In the genomic region with DNA sequence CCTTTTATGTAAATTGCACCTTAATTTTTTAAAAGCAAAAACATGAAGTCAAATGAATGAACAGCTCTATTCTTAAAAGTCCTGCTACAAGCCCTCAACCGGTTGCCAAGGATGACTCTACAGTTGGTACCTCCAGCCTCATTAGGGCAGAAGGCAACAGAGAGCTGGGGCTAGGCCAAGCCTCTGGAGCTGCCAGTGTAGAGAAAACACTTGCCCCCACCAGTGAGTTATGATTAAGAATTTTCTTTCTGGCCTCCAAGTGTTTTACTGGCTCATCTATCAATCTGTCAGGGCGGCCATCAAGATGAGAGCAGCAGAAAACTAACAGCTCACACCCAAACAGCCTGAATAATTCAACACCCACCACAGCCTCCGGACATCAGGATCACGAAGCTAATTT, we compare ENCODE assay signal across 16 cellular contexts.
DNase-seq lines count a peak whose midpoint lies in the region; ATAC-seq lines count a peak whose summit lies in the region.
"Had no signal": no experiment of that assay in that cellular context is flagged by ENCODE, and none has a peak within 500 bp of the region (broad histone marks: within the 10 kb centered on the region; RNA-seq: fewer than 3 reads in every experiment).

No MANE protein-coding gene starts in this region.

- DNase-seq in DMS 273 (lab: John Stamatoyannopoulos, UW; ENCODE audit: unreplicated experiment) (peak; percentile 39), DMS 273 treated with DMSO at 0.1 percent for 48 hours (lab: John Stamatoyannopoulos, UW) (no peak), NCI-H2227 (lab: John Stamatoyannopoulos, UW; ENCODE audit: unreplicated experiment) (peak; percentile 36), NCI-H446 treated with DMSO at 0.1 percent for 48 hours (lab: John Stamatoyannopoulos, UW) (peak; percentile 96), NCI-H1048 (lab: John Stamatoyannopoulos, UW) (no peak)
- DNase-seq: AML-193; Caco-2; CD4-positive, alpha-beta T cell; DMS79 treated with DMSO at 0.1 percent for 48 hours; EL; HCEC 1CT had no signal

- ATAC-seq in GM21447 (IDR thresholded peaks at IDR 0.05; ENCODE audit: unreplicated experiment) (no peak), HG02571 (IDR thresholded peaks at IDR 0.05; ENCODE audit: unreplicated experiment) (no peak)
- ATAC-seq: A549, GM23338, HepG2 had no signal

Comparison
In these comparisons a context has a peak if more than half of its experiments do, and no peak if none do; other contexts are left out.
1. DNase-seq: peak in DMS 273 (single experiment), NCI-H2227 (single experiment) and NCI-H446 treated with DMSO at 0.1 percent for 48 hours (single experiment); none in DMS 273 treated with DMSO at 0.1 percent for 48 hours (single experiment) and NCI-H1048 (single experiment).